ENCODE assay signal across 11 cellular contexts in the genomic region with DNA sequence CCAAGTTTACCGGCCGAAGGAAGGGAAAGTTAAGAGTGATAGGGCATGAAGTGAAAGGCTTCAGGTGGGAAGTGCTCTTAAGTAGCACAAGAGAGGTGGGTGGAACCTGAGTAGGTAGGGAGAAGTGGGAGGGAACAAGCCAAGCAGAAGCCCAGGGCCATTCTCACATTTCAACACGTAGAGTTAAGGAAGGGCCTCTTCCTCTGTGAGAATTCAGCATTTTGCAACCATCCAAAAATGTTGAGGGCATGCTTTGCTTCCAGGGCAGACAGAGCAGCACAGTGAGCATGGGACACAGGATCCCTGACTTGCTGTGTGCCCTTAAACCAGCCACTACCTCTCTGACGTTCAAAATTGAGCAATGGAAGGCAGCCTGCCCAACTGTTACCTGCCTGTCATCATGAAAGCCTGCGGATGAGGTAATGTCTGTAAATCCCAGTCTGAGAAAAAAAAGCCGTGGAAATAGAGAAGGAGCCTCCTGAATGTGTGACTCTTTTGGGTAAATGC. TPM values are rescaled to one million over a fixed set of nuclear protein-coding genes. Genes with fewer than 3 reads are reported as not detected.
A peak's percentile ranks its signal among the peaks of the same experiment; 100 is the strongest.
DNase-seq lines count a peak whose midpoint lies in the region; ATAC-seq and TF ChIP-seq lines count a peak whose summit lies in the region.
"Had no signal": no experiment of that assay in that cellular context is flagged by ENCODE, and none has a peak within 500 bp of the region (broad histone marks: within the 10 kb centered on the region; RNA-seq: fewer than 3 reads in every experiment).

No MANE protein-coding gene starts in this region.

- TF ChIP-seq EP300 in upper lobe of left lung (IDR thresholded peaks at IDR 0.05): peak in 1 of 4 donors; percentile 14

- H3K9ac ChIP-seq in iPS-18a (ENCODE audit: low read length): no peak overlapping the region

- TF ChIP-seq CTCF in heart right ventricle (IDR thresholded peaks at IDR 0.05) (no peak), upper lobe of left lung (IDR thresholded peaks at IDR 0.05) (no peak)

- no peak overlapping the region for H3K4me3 ChIP-seq in heart right ventricle
- H3K4me3 ChIP-seq in iPS-18a (ENCODE audit: low read length): peak overlapping the region; percentile 21
- H3K4me3 ChIP-seq in upper lobe of left lung: peak overlapping the region in 1 of 4 donors; percentile 13
- H3K4me3 ChIP-seq: esophagus squamous epithelium had no signal

- intact Hi-C loops in heart right ventricle (cut with DNase I) (loop anchor here in 3 of 10 donors (5.0 kb wide), 2 partner anchors 33 to 43 kb away; no protein-coding TSS in a partner anchor), Right ventricle myocardium inferior (cut with DNase I) (loop anchor here (5.0 kb wide), 1 partner anchor 38 kb away; no protein-coding TSS in a partner anchor), sciatic nerve (cut with DNase I) (no loop called here)

- H3K27ac ChIP-seq in heart right ventricle (peak overlapping the region in 8 of 10 donors; percentile 18 to 90 (median 72)), iPS-18a (ENCODE audit: low read length) (no peak overlapping the region), upper lobe of left lung (peak overlapping the region; percentile 50 to 93 (median 64))
- H3K27ac ChIP-seq: C4-2B, esophagus squamous epithelium had no signal

- ATAC-seq in heart right ventricle (no peak), Right ventricle myocardium inferior (no peak), upper lobe of left lung (ENCODE audit: low FRiP score in 2 of 2) (peak; percentile 40 to 83), sciatic nerve (no peak)

- TF ChIP-seq POLR2A in upper lobe of left lung (IDR thresholded peaks at IDR 0.05): peak in 1 of 4 donors; percentile 43

- WGBS in heart right ventricle, 2 donors: 65 to 69% methylated on average over 6 of the region's 6 CpGs
- WGBS in upper lobe of left lung, 2 donors: 42 to 49% methylated on average over 6 of the region's 6 CpGs

- DNase-seq in heart right ventricle (no peak), Right ventricle myocardium inferior (ENCODE audit: missing footprints) (no peak), SKM-1 treated with dmso at 0.1 percent for 144 hours (lab: John Stamatoyannopoulos, UW; ENCODE audit: unreplicated experiment) (peak; percentile 86), upper lobe of left lung (peak in 1 of 2 donors; percentile 75), retina (no peak), sciatic nerve (ENCODE audit: low spot score) (no peak)
- DNase-seq in stimulated activated CD4-positive, alpha-beta T cell treated with anti-CD3 and anti-CD28 coated beads, Interleukin-4, amount 100 ng/mL, for 4 hours: no peak
- DNase-seq: esophagus squamous epithelium; NK-92 treated with Interleukin-12 subunit alpha and Interleukin-12 subunit beta, amount 100 ng/mL, for 24 hours had no signal

- no peaks in the 10 kb centered on the region for H3K9me3 ChIP-seq in heart right ventricle
- H3K9me3 ChIP-seq in iPS-18a (ENCODE audit: control insufficient read depth, low read depth, low read length): no peaks in the 10 kb centered on the region
- no peaks in the 10 kb centered on the region for H3K9me3 ChIP-seq in upper lobe of left lung
- H3K9me3 ChIP-seq: esophagus squamous epithelium had no signal

- H3K4me1 ChIP-seq in heart right ventricle (peaks cover 0 to 85% (median 27%) of the 10 kb centered on the region in 9 donors), iPS-18a (ENCODE audit: control insufficient read depth, low read depth, low read length) (peaks cover 23% of the 10 kb centered on the region), upper lobe of left lung (peaks cover 21 to 68% (median 42%) of the 10 kb centered on the region in 4 donors)

- peaks cover 0 to 6% (median 0%) of the 10 kb centered on the region in 7 donors for H3K27me3 ChIP-seq in heart right ventricle
- H3K27me3 ChIP-seq in iPS-18a (ENCODE audit: control insufficient read depth, insufficient read depth, low read length): no peaks in the 10 kb centered on the region
- H3K27me3 ChIP-seq in upper lobe of left lung: no peaks in the 10 kb centered on the region

- H3K36me3 ChIP-seq in heart right ventricle (no peaks in the 10 kb centered on the region), iPS-18a (ENCODE audit: control insufficient read depth, low read depth, low read length) (no peaks in the 10 kb centered on the region), upper lobe of left lung (no peaks in the 10 kb centered on the region)
- H3K36me3 ChIP-seq: esophagus squamous epithelium had no signal

RNA-seq across cellular contexts. Expression of gene CYFIP2, which starts 3.3 kb away (rescaled TPM):
- 10 to 100 TPM; 20.3 to 50.8 (median 34.4) TPM for total RNA-seq in heart right ventricle
- polyA plus RNA-seq in heart right ventricle: 10 to 100 TPM; 23.5 to 28.5 TPM
- 29.6 TPM for total RNA-seq in Right ventricle myocardium inferior
- total RNA-seq in upper lobe of left lung: 10 to 100 TPM; 39.6 to 71.8 (median 47.7) TPM
- 23.6 TPM for total RNA-seq in sciatic nerve

Comparison
In these comparisons a context has a peak if more than half of its experiments do, and no peak if none do; other contexts are left out.
1. ATAC-seq: peak in upper lobe of left lung (2 of 2); none in heart right ventricle (0 of 8), Right ventricle myocardium inferior (single experiment) and sciatic nerve (single experiment).